ENCODE assay signal across 15 cellular contexts in genomic region chr3:20323307-20323927, GRCh38.
"Had no signal": no experiment of that assay in that cellular context is flagged by ENCODE, and none has a peak within 500 bp of the region (broad histone marks: within the 10 kb centered on the region; RNA-seq: fewer than 3 reads in every experiment).

No MANE protein-coding gene starts in this region.

- H3K4me3 Mint-ChIP-seq: effector memory CD8-positive, alpha-beta T cell; naive thymus-derived CD8-positive, alpha-beta T cell; stimulated activated naive B cell treated with anti-CD40 and anti-IgM and Interleukin-4, amounts not matched to agents 10 μg/mL and 1 μg/mL and 100 μg/mL, for 72 hours had no signal

- H3K4me1 Mint-ChIP-seq: naive thymus-derived CD8-positive, alpha-beta T cell had no signal

- ATAC-seq: activated CD4-positive, CD25-positive, alpha-beta regulatory T cell treated with anti-CD3 and anti-CD28 coated beads, Interleukin-2, amount 50 U/mL, for 24 hours; effector memory CD8-positive, alpha-beta T cell; gastrocnemius medialis; naive thymus-derived CD8-positive, alpha-beta T cell; stimulated activated naive B cell treated with anti-CD40 and anti-IgM and Interleukin-4, amounts not matched to agents 10 μg/mL and 1 μg/mL and 100 μg/mL, for 72 hours had no signal

- H3K9me3 Mint-ChIP-seq: effector memory CD8-positive, alpha-beta T cell; stimulated activated naive B cell treated with anti-CD40 and anti-IgM and Interleukin-4, amounts not matched to agents 10 μg/mL and 1 μg/mL and 100 μg/mL, for 72 hours had no signal

- DNase-seq: activated naive CD4-positive, alpha-beta T cell treated with Interleukin-2 at 50 U/mL for 16 hours; activated T-cell treated with anti-CD3 and anti-CD28 coated beads for 4 hours; aorta; dermis blood vessel endothelial cell; effector memory CD8-positive, alpha-beta T cell; gastrocnemius medialis; kidney; left ventricle myocardium inferior; naive thymus-derived CD8-positive, alpha-beta T cell; stimulated activated CD4-positive, alpha-beta T cell treated with anti-CD3 and anti-CD28 coated beads, Interleukin-2, amount 100 ng/mL, for 48 hours; stimulated activated naive B cell treated with anti-CD40 and anti-IgM and Interleukin-4, amounts not matched to agents 10 μg/mL and 1 μg/mL and 100 μg/mL, for 72 hours; T-helper 9 cell; tibial artery had no signal

- H3K36me3 Mint-ChIP-seq: naive thymus-derived CD8-positive, alpha-beta T cell; stimulated activated naive B cell treated with anti-CD40 and anti-IgM and Interleukin-4, amounts not matched to agents 10 μg/mL and 1 μg/mL and 100 μg/mL, for 72 hours had no signal

- H3K4me3 ChIP-seq: gastrocnemius medialis, left ventricle myocardium inferior, tibial artery, vagina had no signal

- H3K27me3 ChIP-seq: gastrocnemius medialis, tibial artery, vagina had no signal

- H3K27ac Mint-ChIP-seq: effector memory CD8-positive, alpha-beta T cell; naive thymus-derived CD8-positive, alpha-beta T cell; stimulated activated naive B cell treated with anti-CD40 and anti-IgM and Interleukin-4, amounts not matched to agents 10 μg/mL and 1 μg/mL and 100 μg/mL, for 72 hours had no signal

- H3K9me3 ChIP-seq: gastrocnemius medialis, left ventricle myocardium inferior, tibial artery, vagina had no signal

- H3K4me1 ChIP-seq: vagina had no signal

- H3K36me3 ChIP-seq: gastrocnemius medialis, left ventricle myocardium inferior, tibial artery, vagina had no signal

- H3K27ac ChIP-seq: gastrocnemius medialis, left ventricle myocardium inferior, tibial artery, vagina had no signal

- H3K27me3 Mint-ChIP-seq: effector memory CD8-positive, alpha-beta T cell; naive thymus-derived CD8-positive, alpha-beta T cell; stimulated activated naive B cell treated with anti-CD40 and anti-IgM and Interleukin-4, amounts not matched to agents 10 μg/mL and 1 μg/mL and 100 μg/mL, for 72 hours had no signal
